ENCODE assay signal across 1 cellular context in the genomic region with DNA sequence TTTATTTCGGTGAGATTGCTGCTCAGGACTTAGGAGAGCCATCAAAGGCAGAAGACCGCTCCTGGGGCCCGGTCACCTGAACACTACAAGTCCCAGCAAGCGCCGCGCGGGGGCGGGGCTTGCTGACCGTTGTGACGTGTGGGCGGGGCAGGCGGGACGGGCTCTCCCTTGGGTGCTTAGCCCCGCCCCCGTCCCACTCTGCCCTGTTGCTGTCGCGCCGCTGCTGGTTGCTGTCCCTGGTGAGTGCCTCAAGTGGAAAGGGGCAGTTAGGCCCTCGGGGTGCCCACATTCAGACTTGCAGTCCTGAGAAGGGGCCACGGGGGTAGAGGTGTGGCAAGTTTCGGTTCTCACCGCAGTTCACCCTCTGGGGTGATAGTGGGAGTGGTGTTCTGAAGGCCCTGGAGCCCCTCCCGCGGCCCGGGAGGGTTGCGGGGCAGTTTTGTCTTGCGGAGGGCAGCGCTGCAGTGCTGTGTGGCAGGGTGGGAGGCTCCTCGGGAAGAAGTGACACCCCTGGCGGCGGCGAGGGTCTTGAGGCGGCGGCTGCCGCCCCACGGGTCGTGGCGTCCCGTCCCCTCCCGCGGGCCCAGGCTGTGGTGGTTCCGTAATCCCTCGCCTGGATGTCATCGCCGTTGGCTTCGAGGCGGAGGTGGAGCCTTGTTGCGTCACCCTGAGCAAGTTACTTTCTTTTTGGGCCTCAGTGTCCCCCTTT.
A peak's percentile ranks its signal among the peaks of the same experiment; 100 is the strongest.
TF ChIP-seq lines count a peak whose summit lies in the region.

A gene with protein sequence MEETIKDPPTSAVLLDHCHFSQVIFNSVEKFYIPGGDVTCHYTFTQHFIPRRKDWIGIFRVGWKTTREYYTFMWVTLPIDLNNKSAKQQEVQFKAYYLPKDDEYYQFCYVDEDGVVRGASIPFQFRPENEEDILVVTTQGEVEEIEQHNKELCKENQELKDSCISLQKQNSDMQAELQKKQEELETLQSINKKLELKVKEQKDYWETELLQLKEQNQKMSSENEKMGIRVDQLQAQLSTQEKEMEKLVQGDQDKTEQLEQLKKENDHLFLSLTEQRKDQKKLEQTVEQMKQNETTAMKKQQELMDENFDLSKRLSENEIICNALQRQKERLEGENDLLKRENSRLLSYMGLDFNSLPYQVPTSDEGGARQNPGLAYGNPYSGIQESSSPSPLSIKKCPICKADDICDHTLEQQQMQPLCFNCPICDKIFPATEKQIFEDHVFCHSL (plus strand): TSS at position 196 of the 709 bp plus-strand sequence. CDS start 10,673 bp downstream, outside the sequence.

TF ChIP-seq in HepG2, 621 proteins besides CTCF, POLR2A, EP300 and RAD21 (continued from another document and continues in another):
- TF ChIP-seq ETV5 (CRISPR knock-in tag; IDR thresholded peaks at IDR 0.05; ENCODE audit: borderline replicate concordance) (peak; percentile 35; the same call in 1 of the 2 replicates), ZNF644 (CRISPR knock-in tag; IDR thresholded peaks at IDR 0.05; ENCODE audit: low read depth) (no peak), IRX3 (CRISPR knock-in tag; IDR thresholded peaks at IDR 0.05; ENCODE audit: borderline replicate concordance, low read depth) (no peak), SP140L (CRISPR knock-in tag; IDR thresholded peaks at IDR 0.05; ENCODE audit: borderline replicate concordance) (no peak), MYNN (CRISPR knock-in tag; IDR thresholded peaks at IDR 0.05; ENCODE audit: low read depth) (no peak; the same call in 1 of the 2 replicates), ZNF441 (CRISPR knock-in tag; IDR thresholded peaks at IDR 0.05; ENCODE audit: borderline replicate concordance) (no peak), SAP130 (CRISPR knock-in tag; IDR thresholded peaks at IDR 0.05; ENCODE audit: low read depth) (peak; percentile 86), CBX1 (IDR thresholded peaks at IDR 0.05; ENCODE audit: low read depth) (peak; percentile 57), SPEN (CRISPR knock-in tag; IDR thresholded peaks at IDR 0.05; ENCODE audit: low read depth) (peak; percentile 16; the same call in 1 of the 2 replicates), ZNF747 (CRISPR knock-in tag; IDR thresholded peaks at IDR 0.05; ENCODE audit: borderline replicate concordance) (peak; percentile 48; the same call in 1 of the 2 replicates), RAD51 (IDR thresholded peaks at IDR 0.05; ENCODE audit: borderline replicate concordance) (no peak), PCBP2 (optimal IDR thresholded peaks at IDR 0.05; ENCODE audit: low read depth, low read length, poor library complexity, severe bottlenecking) (no peak), CREB1 (IDR thresholded peaks at IDR 0.05) (peak; percentile 90), CREB1 (CRISPR knock-in tag; IDR thresholded peaks at IDR 0.05) (peak; percentile 95), ZNF333 (CRISPR knock-in tag; IDR thresholded peaks at IDR 0.05; ENCODE audit: borderline replicate concordance) (no peak), ZNF839 (CRISPR knock-in tag; IDR thresholded peaks at IDR 0.05; ENCODE audit: borderline replicate concordance) (no peak), BHLHE40 (IDR thresholded peaks at IDR 0.05; ENCODE audit: low read length) (no peak), ZNF749 (CRISPR knock-in tag; IDR thresholded peaks at IDR 0.05; ENCODE audit: borderline replicate concordance) (no peak), ZNF496 (CRISPR knock-in tag; IDR thresholded peaks at IDR 0.05; ENCODE audit: insufficient replicate concordance) (no peak), DNMT3B (CRISPR knock-in tag; conservative IDR thresholded peaks at IDR 0.05) (peak; percentile 84; the same call in 1 of the 2 replicates), SALL2 (CRISPR knock-in tag; IDR thresholded peaks at IDR 0.05) (peak; percentile 75; the same call in 1 of the 2 replicates), CCDC6 (CRISPR knock-in tag; IDR thresholded peaks at IDR 0.05) (no peak; the same call in 1 of the 2 replicates), ZNF781 (CRISPR knock-in tag; IDR thresholded peaks at IDR 0.05; ENCODE audit: borderline replicate concordance, not compliant biosample characterization) (peak; percentile 95), ZBTB3 (CRISPR knock-in tag; IDR thresholded peaks at IDR 0.05; ENCODE audit: borderline replicate concordance, low read depth) (peak; percentile 83; the same call in 1 of the 2 replicates), ZNF678 (CRISPR knock-in tag; IDR thresholded peaks at IDR 0.05) (no peak; the same call in 1 of the 2 replicates), SNAPC2 (CRISPR knock-in tag; IDR thresholded peaks at IDR 0.05) (no peak; the same call in 1 of the 2 replicates), STAG1 (CRISPR knock-in tag; IDR thresholded peaks at IDR 0.05) (no peak; the same call in 1 of the 2 replicates), CEBPG (CRISPR knock-in tag; IDR thresholded peaks at IDR 0.05) (peak; percentile 92), SUZ12 (IDR thresholded peaks at IDR 0.05; ENCODE audit: low read depth, low read length) (peak; percentile 77), PRMT3 (CRISPR knock-in tag; IDR thresholded peaks at IDR 0.05; ENCODE audit: borderline replicate concordance, low read depth) (no peak; the same call in 1 of the 2 replicates), ZNF547 (CRISPR knock-in tag; IDR thresholded peaks at IDR 0.05) (peak; percentile 67; the same call in 1 of the 2 replicates)
- TF ChIP-seq, protein P1, sequence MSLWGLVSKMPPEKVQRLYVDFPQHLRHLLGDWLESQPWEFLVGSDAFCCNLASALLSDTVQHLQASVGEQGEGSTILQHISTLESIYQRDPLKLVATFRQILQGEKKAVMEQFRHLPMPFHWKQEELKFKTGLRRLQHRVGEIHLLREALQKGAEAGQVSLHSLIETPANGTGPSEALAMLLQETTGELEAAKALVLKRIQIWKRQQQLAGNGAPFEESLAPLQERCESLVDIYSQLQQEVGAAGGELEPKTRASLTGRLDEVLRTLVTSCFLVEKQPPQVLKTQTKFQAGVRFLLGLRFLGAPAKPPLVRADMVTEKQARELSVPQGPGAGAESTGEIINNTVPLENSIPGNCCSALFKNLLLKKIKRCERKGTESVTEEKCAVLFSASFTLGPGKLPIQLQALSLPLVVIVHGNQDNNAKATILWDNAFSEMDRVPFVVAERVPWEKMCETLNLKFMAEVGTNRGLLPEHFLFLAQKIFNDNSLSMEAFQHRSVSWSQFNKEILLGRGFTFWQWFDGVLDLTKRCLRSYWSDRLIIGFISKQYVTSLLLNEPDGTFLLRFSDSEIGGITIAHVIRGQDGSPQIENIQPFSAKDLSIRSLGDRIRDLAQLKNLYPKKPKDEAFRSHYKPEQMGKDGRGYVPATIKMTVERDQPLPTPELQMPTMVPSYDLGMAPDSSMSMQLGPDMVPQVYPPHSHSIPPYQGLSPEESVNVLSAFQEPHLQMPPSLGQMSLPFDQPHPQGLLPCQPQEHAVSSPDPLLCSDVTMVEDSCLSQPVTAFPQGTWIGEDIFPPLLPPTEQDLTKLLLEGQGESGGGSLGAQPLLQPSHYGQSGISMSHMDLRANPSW (CRISPR knock-in tag; IDR thresholded peaks at IDR 0.05; ENCODE audit: borderline replicate concordance) = peak; percentile 68; the same call in 1 of the 2 replicates
- TF ChIP-seq, protein P2, sequence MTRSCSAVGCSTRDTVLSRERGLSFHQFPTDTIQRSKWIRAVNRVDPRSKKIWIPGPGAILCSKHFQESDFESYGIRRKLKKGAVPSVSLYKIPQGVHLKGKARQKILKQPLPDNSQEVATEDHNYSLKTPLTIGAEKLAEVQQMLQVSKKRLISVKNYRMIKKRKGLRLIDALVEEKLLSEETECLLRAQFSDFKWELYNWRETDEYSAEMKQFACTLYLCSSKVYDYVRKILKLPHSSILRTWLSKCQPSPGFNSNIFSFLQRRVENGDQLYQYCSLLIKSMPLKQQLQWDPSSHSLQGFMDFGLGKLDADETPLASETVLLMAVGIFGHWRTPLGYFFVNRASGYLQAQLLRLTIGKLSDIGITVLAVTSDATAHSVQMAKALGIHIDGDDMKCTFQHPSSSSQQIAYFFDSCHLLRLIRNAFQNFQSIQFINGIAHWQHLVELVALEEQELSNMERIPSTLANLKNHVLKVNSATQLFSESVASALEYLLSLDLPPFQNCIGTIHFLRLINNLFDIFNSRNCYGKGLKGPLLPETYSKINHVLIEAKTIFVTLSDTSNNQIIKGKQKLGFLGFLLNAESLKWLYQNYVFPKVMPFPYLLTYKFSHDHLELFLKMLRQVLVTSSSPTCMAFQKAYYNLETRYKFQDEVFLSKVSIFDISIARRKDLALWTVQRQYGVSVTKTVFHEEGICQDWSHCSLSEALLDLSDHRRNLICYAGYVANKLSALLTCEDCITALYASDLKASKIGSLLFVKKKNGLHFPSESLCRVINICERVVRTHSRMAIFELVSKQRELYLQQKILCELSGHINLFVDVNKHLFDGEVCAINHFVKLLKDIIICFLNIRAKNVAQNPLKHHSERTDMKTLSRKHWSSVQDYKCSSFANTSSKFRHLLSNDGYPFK (CRISPR knock-in tag; IDR thresholded peaks at IDR 0.05; ENCODE audit: borderline replicate concordance) = peak; percentile 69
- TF ChIP-seq, protein P3, sequence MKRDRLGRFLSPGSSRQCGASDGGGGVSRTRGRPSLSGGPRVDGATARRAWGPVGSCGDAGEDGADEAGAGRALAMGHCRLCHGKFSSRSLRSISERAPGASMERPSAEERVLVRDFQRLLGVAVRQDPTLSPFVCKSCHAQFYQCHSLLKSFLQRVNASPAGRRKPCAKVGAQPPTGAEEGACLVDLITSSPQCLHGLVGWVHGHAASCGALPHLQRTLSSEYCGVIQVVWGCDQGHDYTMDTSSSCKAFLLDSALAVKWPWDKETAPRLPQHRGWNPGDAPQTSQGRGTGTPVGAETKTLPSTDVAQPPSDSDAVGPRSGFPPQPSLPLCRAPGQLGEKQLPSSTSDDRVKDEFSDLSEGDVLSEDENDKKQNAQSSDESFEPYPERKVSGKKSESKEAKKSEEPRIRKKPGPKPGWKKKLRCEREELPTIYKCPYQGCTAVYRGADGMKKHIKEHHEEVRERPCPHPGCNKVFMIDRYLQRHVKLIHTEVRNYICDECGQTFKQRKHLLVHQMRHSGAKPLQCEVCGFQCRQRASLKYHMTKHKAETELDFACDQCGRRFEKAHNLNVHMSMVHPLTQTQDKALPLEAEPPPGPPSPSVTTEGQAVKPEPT (CRISPR knock-in tag; IDR thresholded peaks at IDR 0.05; ENCODE audit: low read depth) = peak; percentile 94; the same call in 1 of the 2 replicates
- TF ChIP-seq, protein P4, sequence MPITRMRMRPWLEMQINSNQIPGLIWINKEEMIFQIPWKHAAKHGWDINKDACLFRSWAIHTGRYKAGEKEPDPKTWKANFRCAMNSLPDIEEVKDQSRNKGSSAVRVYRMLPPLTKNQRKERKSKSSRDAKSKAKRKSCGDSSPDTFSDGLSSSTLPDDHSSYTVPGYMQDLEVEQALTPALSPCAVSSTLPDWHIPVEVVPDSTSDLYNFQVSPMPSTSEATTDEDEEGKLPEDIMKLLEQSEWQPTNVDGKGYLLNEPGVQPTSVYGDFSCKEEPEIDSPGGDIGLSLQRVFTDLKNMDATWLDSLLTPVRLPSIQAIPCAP (CRISPR knock-in tag; IDR thresholded peaks at IDR 0.05; ENCODE audit: low read depth) = peak; percentile 75; the same call in 1 of the 2 replicates
- TF ChIP-seq, protein P5, sequence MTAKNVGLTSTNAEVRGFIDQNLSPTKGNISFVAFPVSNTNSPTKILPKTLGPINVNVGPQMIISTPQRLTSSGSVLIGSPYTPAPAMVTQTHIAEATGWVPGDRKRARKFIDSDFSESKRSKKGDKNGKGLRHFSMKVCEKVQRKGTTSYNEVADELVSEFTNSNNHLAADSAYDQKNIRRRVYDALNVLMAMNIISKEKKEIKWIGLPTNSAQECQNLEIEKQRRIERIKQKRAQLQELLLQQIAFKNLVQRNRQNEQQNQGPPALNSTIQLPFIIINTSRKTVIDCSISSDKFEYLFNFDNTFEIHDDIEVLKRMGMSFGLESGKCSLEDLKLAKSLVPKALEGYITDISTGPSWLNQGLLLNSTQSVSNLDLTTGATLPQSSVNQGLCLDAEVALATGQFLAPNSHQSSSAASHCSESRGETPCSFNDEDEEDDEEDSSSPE (CRISPR knock-in tag; IDR thresholded peaks at IDR 0.05) = peak; percentile 74
- TF ChIP-seq, protein P6, sequence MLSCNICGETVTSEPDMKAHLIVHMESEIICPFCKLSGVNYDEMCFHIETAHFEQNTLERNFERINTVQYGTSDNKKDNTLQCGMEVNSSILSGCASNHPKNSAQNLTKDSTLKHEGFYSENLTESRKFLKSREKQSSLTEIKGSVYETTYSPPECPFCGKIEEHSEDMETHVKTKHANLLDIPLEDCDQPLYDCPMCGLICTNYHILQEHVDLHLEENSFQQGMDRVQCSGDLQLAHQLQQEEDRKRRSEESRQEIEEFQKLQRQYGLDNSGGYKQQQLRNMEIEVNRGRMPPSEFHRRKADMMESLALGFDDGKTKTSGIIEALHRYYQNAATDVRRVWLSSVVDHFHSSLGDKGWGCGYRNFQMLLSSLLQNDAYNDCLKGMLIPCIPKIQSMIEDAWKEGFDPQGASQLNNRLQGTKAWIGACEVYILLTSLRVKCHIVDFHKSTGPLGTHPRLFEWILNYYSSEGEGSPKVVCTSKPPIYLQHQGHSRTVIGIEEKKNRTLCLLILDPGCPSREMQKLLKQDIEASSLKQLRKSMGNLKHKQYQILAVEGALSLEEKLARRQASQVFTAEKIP (CRISPR knock-in tag; IDR thresholded peaks at IDR 0.05; ENCODE audit: borderline replicate concordance) = no peak
- TF ChIP-seq, protein P7, sequence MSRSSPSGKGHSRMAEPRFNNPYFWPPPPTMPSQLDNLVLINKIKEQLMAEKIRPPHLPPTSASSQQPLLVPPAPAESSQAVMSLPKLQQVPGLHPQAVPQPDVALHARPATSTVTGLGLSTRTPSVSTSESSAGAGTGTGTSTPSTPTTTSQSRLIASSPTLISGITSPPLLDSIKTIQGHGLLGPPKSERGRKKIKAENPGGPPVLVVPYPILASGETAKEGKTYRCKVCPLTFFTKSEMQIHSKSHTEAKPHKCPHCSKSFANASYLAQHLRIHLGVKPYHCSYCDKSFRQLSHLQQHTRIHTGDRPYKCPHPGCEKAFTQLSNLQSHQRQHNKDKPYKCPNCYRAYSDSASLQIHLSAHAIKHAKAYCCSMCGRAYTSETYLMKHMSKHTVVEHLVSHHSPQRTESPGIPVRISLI (CRISPR knock-in tag; IDR thresholded peaks at IDR 0.05; ENCODE audit: borderline replicate concordance) = peak; percentile 56; the same call in 1 of the 2 replicates
- TF ChIP-seq, protein P8, sequence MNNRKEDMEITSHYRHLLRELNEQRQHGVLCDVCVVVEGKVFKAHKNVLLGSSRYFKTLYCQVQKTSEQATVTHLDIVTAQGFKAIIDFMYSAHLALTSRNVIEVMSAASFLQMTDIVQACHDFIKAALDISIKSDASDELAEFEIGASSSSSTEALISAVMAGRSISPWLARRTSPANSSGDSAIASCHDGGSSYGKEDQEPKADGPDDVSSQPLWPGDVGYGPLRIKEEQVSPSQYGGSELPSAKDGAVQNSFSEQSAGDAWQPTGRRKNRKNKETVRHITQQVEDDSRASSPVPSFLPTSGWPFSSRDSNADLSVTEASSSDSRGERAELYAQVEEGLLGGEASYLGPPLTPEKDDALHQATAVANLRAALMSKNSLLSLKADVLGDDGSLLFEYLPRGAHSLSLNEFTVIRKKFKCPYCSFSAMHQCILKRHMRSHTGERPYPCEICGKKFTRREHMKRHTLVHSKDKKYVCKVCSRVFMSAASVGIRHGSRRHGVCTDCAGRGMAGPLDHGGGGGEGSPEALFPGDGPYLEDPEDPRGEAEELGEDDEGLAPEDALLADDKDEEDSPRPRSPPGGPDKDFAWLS (CRISPR knock-in tag; IDR thresholded peaks at IDR 0.05; ENCODE audit: borderline replicate concordance) = no peak
- TF ChIP-seq, protein P9, sequence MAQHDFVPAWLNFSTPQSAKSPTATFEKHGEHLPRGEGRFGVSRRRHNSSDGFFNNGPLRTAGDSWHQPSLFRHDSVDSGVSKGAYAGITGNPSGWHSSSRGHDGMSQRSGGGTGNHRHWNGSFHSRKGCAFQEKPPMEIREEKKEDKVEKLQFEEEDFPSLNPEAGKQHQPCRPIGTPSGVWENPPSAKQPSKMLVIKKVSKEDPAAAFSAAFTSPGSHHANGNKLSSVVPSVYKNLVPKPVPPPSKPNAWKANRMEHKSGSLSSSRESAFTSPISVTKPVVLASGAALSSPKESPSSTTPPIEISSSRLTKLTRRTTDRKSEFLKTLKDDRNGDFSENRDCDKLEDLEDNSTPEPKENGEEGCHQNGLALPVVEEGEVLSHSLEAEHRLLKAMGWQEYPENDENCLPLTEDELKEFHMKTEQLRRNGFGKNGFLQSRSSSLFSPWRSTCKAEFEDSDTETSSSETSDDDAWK (CRISPR knock-in tag; IDR thresholded peaks at IDR 0.05) = no peak
